ENCODE assay signal across 21 cellular contexts in genomic region chr14:97113339-97113738, GRCh38.
"Had no signal": no experiment of that assay in that cellular context is flagged by ENCODE, and none has a peak within 500 bp of the region (broad histone marks: within the 10 kb centered on the region; RNA-seq: fewer than 3 reads in every experiment).

No MANE protein-coding gene starts in this region.

- H3K9me3 Mint-ChIP-seq: central memory CD8-positive, alpha-beta T cell; natural killer cell had no signal

- H3K4me3 Mint-ChIP-seq: activated naive CD8-positive, alpha-beta T cell treated with anti-CD3 and anti-CD28 coated beads for 36 hours; activated T-helper 1 cell treated with anti-CD3 and anti-CD28 coated beads, Interleukin-12 subunit alpha, Interleukin-12 subunit beta, Interleukin-2, Interleukin-4 antibody, amounts not matched to agents 30 ng/mL and 10 ng/mL and 1 ng/mL, durations not matched to agents 14 hours and 24 hours and 36 hours; central memory CD8-positive, alpha-beta T cell; memory B cell; natural killer cell; stimulated activated effector memory CD8-positive, alpha-beta T cell treated with anti-CD3 and anti-CD28 coated beads, Interleukin-12 subunit alpha, Interleukin-12 subunit beta, amount 100 ng/mL, for 72 hours had no signal

- H3K27ac ChIP-seq: body of pancreas, foreskin keratinocyte had no signal

- H3K4me1 Mint-ChIP-seq: central memory CD8-positive, alpha-beta T cell; memory B cell had no signal

- H3K9me3 ChIP-seq: body of pancreas had no signal

- H3K27ac Mint-ChIP-seq: activated naive CD8-positive, alpha-beta T cell treated with anti-CD3 and anti-CD28 coated beads for 36 hours; activated T-helper 1 cell treated with anti-CD3 and anti-CD28 coated beads, Interleukin-12 subunit alpha, Interleukin-12 subunit beta, Interleukin-2, Interleukin-4 antibody, amounts not matched to agents 30 ng/mL and 10 ng/mL and 1 ng/mL, durations not matched to agents 14 hours and 24 hours and 36 hours; memory B cell; natural killer cell; stimulated activated effector memory CD8-positive, alpha-beta T cell treated with anti-CD3 and anti-CD28 coated beads, Interleukin-12 subunit alpha, Interleukin-12 subunit beta, amount 100 ng/mL, for 72 hours had no signal

- H3K4me1 ChIP-seq: body of pancreas, foreskin keratinocyte had no signal

- ATAC-seq: body of pancreas; foreskin keratinocyte; left ventricle myocardium superior; natural killer cell; stimulated activated effector memory CD8-positive, alpha-beta T cell treated with anti-CD3 and anti-CD28 coated beads, Interleukin-12 subunit alpha, Interleukin-12 subunit beta, amount 100 ng/mL, for 72 hours had no signal

- H3K36me3 Mint-ChIP-seq: natural killer cell; stimulated activated effector memory CD8-positive, alpha-beta T cell treated with anti-CD3 and anti-CD28 coated beads, Interleukin-12 subunit alpha, Interleukin-12 subunit beta, amount 100 ng/mL, for 72 hours had no signal

- DNase-seq: activated CD4-positive, alpha-beta T cell treated with anti-CD3 and anti-CD28 coated beads, Interleukin-2, amount 50 U/mL, for 1 hour; activated CD4-positive, CD25-positive, alpha-beta regulatory T cell; activated CD8-positive, alpha-beta memory T cell treated with anti-CD3 and anti-CD28 coated beads for 24 hours; activated naive CD8-positive, alpha-beta T cell treated with anti-CD3 and anti-CD28 coated beads for 36 hours; amygdala; body of pancreas; effector CD8-positive, alpha-beta T cell; glutamatergic neuron; hypothalamus; kidney; left ventricle myocardium superior; natural killer cell; posterior cingulate gyrus; retina had no signal

- H3K4me3 ChIP-seq: body of pancreas had no signal

- H3K27me3 ChIP-seq: foreskin keratinocyte had no signal

- FAIRE-seq: endothelial cell of umbilical vein, kidney, urothelium cell line had no signal
